10 cellular contexts compared by ENCODE assay signal in the genomic region with DNA sequence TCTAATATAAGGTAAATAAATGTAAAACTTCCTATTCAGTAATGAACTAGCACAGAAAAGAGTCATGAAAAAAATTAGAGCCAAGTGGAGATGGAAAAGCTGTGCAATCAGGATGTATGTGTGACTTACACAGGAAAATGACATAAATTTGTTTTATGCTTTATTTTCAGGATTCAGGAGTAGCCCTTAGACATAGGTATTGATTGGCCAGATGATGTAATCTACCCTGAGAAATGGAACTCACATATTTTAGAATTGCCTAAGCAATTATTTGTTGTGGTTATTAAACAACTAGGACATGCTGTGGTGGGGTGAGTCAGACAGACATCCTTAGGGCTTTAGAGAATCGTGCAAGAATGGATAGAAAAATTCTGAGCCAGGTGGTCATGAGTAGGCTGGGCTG.
DNase-seq lines count a peak whose midpoint lies in the region; ATAC-seq and TF ChIP-seq lines count a peak whose summit lies in the region.
"Had no signal": no experiment of that assay in that cellular context is flagged by ENCODE, and none has a peak within 500 bp of the region (broad histone marks: within the 10 kb centered on the region; RNA-seq: fewer than 3 reads in every experiment).

No MANE protein-coding gene starts in this region.

- H3K9ac ChIP-seq in GM23248 (no peak overlapping the region), PC-3 (ENCODE audit: low read length) (no peak overlapping the region)

- H3F3A ChIP-seq in GM23248 (ENCODE audit: insufficient read depth) = no peaks in the 10 kb centered on the region
- H3F3A ChIP-seq in PC-3 (ENCODE audit: low read length, unreplicated experiment) = no peaks in the 10 kb centered on the region

- no peaks in the 10 kb centered on the region for H3K9me2 ChIP-seq in GM23248 (ENCODE audit: insufficient read depth)
- H3K9me2 ChIP-seq in PC-3 (replicated peaks; ENCODE audit: low read length) = no peaks in the 10 kb centered on the region

- H3K27me3 ChIP-seq in GM23248 (replicated peaks; ENCODE audit: insufficient read depth) = no peaks in the 10 kb centered on the region
- no peaks in the 10 kb centered on the region for H3K27me3 ChIP-seq in PC-3 (ENCODE audit: low read length)

- H3K27ac ChIP-seq in GM23248 (no peak overlapping the region), PC-3 (ENCODE audit: low read length) (peak overlapping the region; percentile 53; the same call in 1 of the 2 replicates)

- BruUV-seq in PC-3 (replicated peaks; lab: Mats Ljungman, UMichigan) = no TSS peak

- CTCF ChIA-PET in PC-3 (lab: Charles Lee) = interaction anchor here (0.6 kb wide), 1 partner anchor 109 kb away, joined by 6 read pairs; no protein-coding TSS in a partner anchor

- H2AFZ ChIP-seq in GM23248 (no peak overlapping the region), PC-3 (ENCODE audit: low read length) (no peak overlapping the region)

- H3K4me3 ChIP-seq in GM23248 = no peak overlapping the region
- H3K4me3 ChIP-seq in PC-3 (ENCODE audit: low read length) = no peak overlapping the region
- H3K4me3 ChIP-seq in lower leg skin (ENCODE audit: low read depth, poor library complexity, severe bottlenecking) = no peak overlapping the region

- H3K79me2 ChIP-seq in GM23248 (ENCODE audit: insufficient read depth) = no peaks in the 10 kb centered on the region
- H3K79me2 ChIP-seq in PC-3 (ENCODE audit: low read length) = no peaks in the 10 kb centered on the region

- WGBS in GM23248 (ENCODE audit: low coverage in 1 of 2, low lambda C conversion rate in 2 of 2, missing lambda C conversion rate in 2 of 2), 2 experiments = 19 to 22% methylated on average over 1 of the region's 1 CpG
- WGBS in lower leg skin, 2 donors = 17 to 30% methylated on average over 1 of the region's 1 CpG

- H3K36me3 ChIP-seq in GM23248 (ENCODE audit: low read depth) (no peaks in the 10 kb centered on the region), PC-3 (ENCODE audit: low read depth, low read length) (no peaks in the 10 kb centered on the region)

- peak; percentile 20 for DNase-seq in GM23248
- peak; percentile 79 for DNase-seq in PC-3
- DNase-seq in epidermal melanocyte (ENCODE audit: insufficient read length, low spot score) = peak; percentile 45
- DNase-seq in pulmonary artery endothelial cell (ENCODE audit: low read depth, low spot score) = peak; percentile 15
- no peak for DNase-seq in lower leg skin (ENCODE audit: low spot score in 2 of 2)
- DNase-seq: left cardiac atrium; NK-92 treated with Interleukin-12 subunit alpha and Interleukin-12 subunit beta, amount 100 ng/mL, for 24 hours had no signal

- H3K4me2 ChIP-seq in GM23248 (ENCODE audit: unreplicated experiment) (no peak overlapping the region), PC-3 (ENCODE audit: low read length) (no peak overlapping the region)

- no peak for TF ChIP-seq POLR2A in GM18505 (IDR thresholded peaks at IDR 0.05; ENCODE audit: borderline replicate concordance, extremely low read depth, insufficient read depth, insufficient read length)
- no peak for TF ChIP-seq POLR2A in lower leg skin (IDR thresholded peaks at IDR 0.05)

- H3K4me1 ChIP-seq in GM23248 (ENCODE audit: insufficient read depth) (no peaks in the 10 kb centered on the region), PC-3 (ENCODE audit: insufficient read depth, low read length) (peaks cover 27% of the 10 kb centered on the region)

- no peaks in the 10 kb centered on the region for H3K9me3 ChIP-seq in GM23248 (ENCODE audit: low read depth)
- no peaks in the 10 kb centered on the region for H3K9me3 ChIP-seq in PC-3 (ENCODE audit: low read length)

- POLR2A ChIA-PET in PC-3 (lab: Charles Lee; ENCODE audit: unreplicated experiment) = no interaction called here

- peak; percentile 89 for ATAC-seq in PC-3
- no peak for ATAC-seq in GM21786 (IDR thresholded peaks at IDR 0.05; ENCODE audit: unreplicated experiment)
- no peak for ATAC-seq in GM18505 (IDR thresholded peaks at IDR 0.05; ENCODE audit: unreplicated experiment)
- ATAC-seq in HG03039 (IDR thresholded peaks at IDR 0.05; ENCODE audit: unreplicated experiment) = no peak

- intact Hi-C loops in PC-3 (cut with micrococcal nuclease) = loop anchor here (5.0 to 10.0 kb wide), 2 partner anchors 103 to 715 kb away; no protein-coding TSS in a partner anchor
- intact Hi-C loops in lower leg skin (cut with DNase I; ENCODE audit: low total_unique reads) = no loop called here

- TF ChIP-seq CTCF in PC-3 (conservative IDR thresholded peaks at IDR 0.05; ENCODE audit: low read depth, low read length) (no peak), lower leg skin (IDR thresholded peaks at IDR 0.05) (no peak)

- in situ Hi-C loops in GM23248 (cut with MboI) = no loop called here

- H4K20me1 ChIP-seq in GM23248 (ENCODE audit: insufficient read depth) (no peaks in the 10 kb centered on the region), PC-3 (ENCODE audit: low read length) (no peaks in the 10 kb centered on the region)

Comparison
In these comparisons a context has a peak if more than half of its experiments do, and no peak if none do; other contexts are left out.
1. DNase-seq: peak in GM23248 (single experiment), PC-3 (single experiment), epidermal melanocyte (single experiment) and pulmonary artery endothelial cell (single experiment); none in lower leg skin (0 of 2).